In genomic region chr1:51296379-51297357, GRCh38 we compare ENCODE assay signal across 1 cellular context.
TF ChIP-seq lines count a peak whose summit lies in the region.

No MANE protein-coding gene starts in this region.

TF ChIP-seq in HepG2, 621 proteins besides CTCF, POLR2A, EP300 and RAD21 (continued from another document and continues in another):
- TF ChIP-seq KDM4B (CRISPR knock-in tag; IDR thresholded peaks at IDR 0.05) (0 out of 2 replicates have a peak, but pooled peaks have one; percentile 44), MBNL3 (CRISPR knock-in tag; conservative IDR thresholded peaks at IDR 0.05) (no peak), ZFP41 (CRISPR knock-in tag; IDR thresholded peaks at IDR 0.05; ENCODE audit: borderline replicate concordance) (no peak), ZNF746 (CRISPR knock-in tag; IDR thresholded peaks at IDR 0.05) (no peak), ZNF674 (CRISPR knock-in tag; IDR thresholded peaks at IDR 0.05; ENCODE audit: low read depth) (no peak), ZNF558 (CRISPR knock-in tag; IDR thresholded peaks at IDR 0.05; ENCODE audit: borderline replicate concordance) (no peak), RBFOX2 (IDR thresholded peaks at IDR 0.05; ENCODE audit: low read depth, low read length) (no peak), KDM5B (CRISPR knock-in tag; IDR thresholded peaks at IDR 0.05; ENCODE audit: borderline replicate concordance) (no peak; the same call in 1 of the 2 replicates), AHR (CRISPR knock-in tag; IDR thresholded peaks at IDR 0.05) (0 out of 2 replicates have a peak, but pooled peaks have one; percentile 11), ZNF232 (CRISPR knock-in tag; IDR thresholded peaks at IDR 0.05; ENCODE audit: borderline replicate concordance) (no peak), KLF16 (CRISPR knock-in tag; IDR thresholded peaks at IDR 0.05) (peak in 1 of 2 experiments; percentile 68; a peak in 2 of 4 replicates), SETDB1 (CRISPR knock-in tag; IDR thresholded peaks at IDR 0.05; ENCODE audit: borderline replicate concordance) (no peak), SP5 (CRISPR knock-in tag; IDR thresholded peaks at IDR 0.05; ENCODE audit: borderline replicate concordance, low read depth) (0 out of 2 replicates have a peak, but pooled peaks have one; percentile 36), ZSCAN29 (CRISPR knock-in tag; conservative IDR thresholded peaks at IDR 0.05) (no peak), ETV6 (CRISPR knock-in tag; conservative IDR thresholded peaks at IDR 0.05) (0 out of 2 replicates have a peak, but pooled peaks have one; percentile 75), EEA1 (CRISPR knock-in tag; IDR thresholded peaks at IDR 0.05; ENCODE audit: borderline replicate concordance) (no peak), YEATS2 (CRISPR knock-in tag; IDR thresholded peaks at IDR 0.05; ENCODE audit: borderline replicate concordance) (peak; percentile 48; the same call in 1 of the 2 replicates), KAT8 (CRISPR knock-in tag; IDR thresholded peaks at IDR 0.05) (peak; percentile 80), JARID2 (CRISPR knock-in tag; IDR thresholded peaks at IDR 0.05; ENCODE audit: insufficient replicate concordance) (no peak), SMARCC2 (IDR thresholded peaks at IDR 0.05) (no peak), RELA (CRISPR knock-in tag; IDR thresholded peaks at IDR 0.05) (no peak), POGZ (CRISPR knock-in tag; IDR thresholded peaks at IDR 0.05) (peak; percentile 44; the same call in 1 of the 2 replicates), BRD4 (CRISPR knock-in tag; IDR thresholded peaks at IDR 0.05) (no peak), BHLHE40 (IDR thresholded peaks at IDR 0.05; ENCODE audit: low read length) (no peak), FOXJ3 (CRISPR knock-in tag; IDR thresholded peaks at IDR 0.05; ENCODE audit: borderline replicate concordance) (no peak), ZNF546 (CRISPR knock-in tag; conservative IDR thresholded peaks at IDR 0.05) (no peak), ZBTB21 (CRISPR knock-in tag; IDR thresholded peaks at IDR 0.05) (no peak), PREB (CRISPR knock-in tag; IDR thresholded peaks at IDR 0.05) (no peak), KLF12 (CRISPR knock-in tag; IDR thresholded peaks at IDR 0.05; ENCODE audit: borderline replicate concordance) (no peak), RFXAP (CRISPR knock-in tag; IDR thresholded peaks at IDR 0.05; ENCODE audit: borderline replicate concordance) (0 out of 2 replicates have a peak, but pooled peaks have one; percentile 38), PCBP1 (IDR thresholded peaks at IDR 0.05; ENCODE audit: borderline replicate concordance, low read depth, low read length) (0 out of 2 replicates have a peak, but pooled peaks have one; percentile 47), FOXO1 (CRISPR knock-in tag; IDR thresholded peaks at IDR 0.05) (no peak), TBP (CRISPR knock-in tag; IDR thresholded peaks at IDR 0.05) (no peak), LCORL (IDR thresholded peaks at IDR 0.05) (no peak), LCORL (CRISPR knock-in tag; IDR thresholded peaks at IDR 0.05) (peak; percentile 52; the same call in 1 of the 2 replicates), NFYB (CRISPR knock-in tag; IDR thresholded peaks at IDR 0.05) (no peak), HDAC6 (IDR thresholded peaks at IDR 0.05; ENCODE audit: low read depth, low read length) (no peak), TBX3 (IDR thresholded peaks at IDR 0.05; ENCODE audit: borderline replicate concordance) (no peak), ZC3H13 (CRISPR knock-in tag; IDR thresholded peaks at IDR 0.05) (no peak), ZNF180 (CRISPR knock-in tag; IDR thresholded peaks at IDR 0.05; ENCODE audit: borderline replicate concordance, low read depth) (no peak), ZNF275 (CRISPR knock-in tag; IDR thresholded peaks at IDR 0.05; ENCODE audit: borderline replicate concordance) (no peak), ZNF251 (CRISPR knock-in tag; IDR thresholded peaks at IDR 0.05) (no peak), ZNF101 (CRISPR knock-in tag; IDR thresholded peaks at IDR 0.05; ENCODE audit: borderline replicate concordance, low read depth) (no peak), CBX1 (IDR thresholded peaks at IDR 0.05; ENCODE audit: low read depth) (no peak), SP1 (IDR thresholded peaks at IDR 0.05) (no peak), SP1 (CRISPR knock-in tag; IDR thresholded peaks at IDR 0.05) (no peak), ZNF770 (CRISPR knock-in tag; IDR thresholded peaks at IDR 0.05) (peak; percentile 49; the same call in 1 of the 2 replicates)
- TF ChIP-seq, protein P1, sequence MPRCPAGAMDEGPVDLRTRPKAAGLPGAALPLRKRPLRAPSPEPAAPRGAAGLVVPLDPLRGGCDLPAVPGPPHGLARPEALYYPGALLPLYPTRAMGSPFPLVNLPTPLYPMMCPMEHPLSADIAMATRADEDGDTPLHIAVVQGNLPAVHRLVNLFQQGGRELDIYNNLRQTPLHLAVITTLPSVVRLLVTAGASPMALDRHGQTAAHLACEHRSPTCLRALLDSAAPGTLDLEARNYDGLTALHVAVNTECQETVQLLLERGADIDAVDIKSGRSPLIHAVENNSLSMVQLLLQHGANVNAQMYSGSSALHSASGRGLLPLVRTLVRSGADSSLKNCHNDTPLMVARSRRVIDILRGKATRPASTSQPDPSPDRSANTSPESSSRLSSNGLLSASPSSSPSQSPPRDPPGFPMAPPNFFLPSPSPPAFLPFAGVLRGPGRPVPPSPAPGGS (CRISPR knock-in tag; IDR thresholded peaks at IDR 0.05), result peak; percentile 62; the same call in 1 of the 2 replicates
- TF ChIP-seq, protein P2, sequence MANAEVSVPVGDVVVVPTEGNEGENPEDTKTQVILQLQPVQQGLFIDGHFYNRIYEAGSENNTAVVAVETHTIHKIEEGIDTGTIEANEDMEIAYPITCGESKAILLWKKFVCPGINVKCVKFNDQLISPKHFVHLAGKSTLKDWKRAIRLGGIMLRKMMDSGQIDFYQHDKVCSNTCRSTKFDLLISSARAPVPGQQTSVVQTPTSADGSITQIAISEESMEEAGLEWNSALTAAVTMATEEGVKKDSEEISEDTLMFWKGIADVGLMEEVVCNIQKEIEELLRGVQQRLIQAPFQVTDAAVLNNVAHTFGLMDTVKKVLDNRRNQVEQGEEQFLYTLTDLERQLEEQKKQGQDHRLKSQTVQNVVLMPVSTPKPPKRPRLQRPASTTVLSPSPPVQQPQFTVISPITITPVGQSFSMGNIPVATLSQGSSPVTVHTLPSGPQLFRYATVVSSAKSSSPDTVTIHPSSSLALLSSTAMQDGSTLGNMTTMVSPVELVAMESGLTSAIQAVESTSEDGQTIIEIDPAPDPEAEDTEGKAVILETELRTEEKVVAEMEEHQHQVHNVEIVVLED (CRISPR knock-in tag; IDR thresholded peaks at IDR 0.05; ENCODE audit: borderline replicate concordance), result peak; percentile 27; the same call in 1 of the 2 replicates
- TF ChIP-seq, protein P3, sequence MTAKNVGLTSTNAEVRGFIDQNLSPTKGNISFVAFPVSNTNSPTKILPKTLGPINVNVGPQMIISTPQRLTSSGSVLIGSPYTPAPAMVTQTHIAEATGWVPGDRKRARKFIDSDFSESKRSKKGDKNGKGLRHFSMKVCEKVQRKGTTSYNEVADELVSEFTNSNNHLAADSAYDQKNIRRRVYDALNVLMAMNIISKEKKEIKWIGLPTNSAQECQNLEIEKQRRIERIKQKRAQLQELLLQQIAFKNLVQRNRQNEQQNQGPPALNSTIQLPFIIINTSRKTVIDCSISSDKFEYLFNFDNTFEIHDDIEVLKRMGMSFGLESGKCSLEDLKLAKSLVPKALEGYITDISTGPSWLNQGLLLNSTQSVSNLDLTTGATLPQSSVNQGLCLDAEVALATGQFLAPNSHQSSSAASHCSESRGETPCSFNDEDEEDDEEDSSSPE (CRISPR knock-in tag; IDR thresholded peaks at IDR 0.05), result peak; percentile 57; the same call in 1 of the 2 replicates
- TF ChIP-seq, protein P4, sequence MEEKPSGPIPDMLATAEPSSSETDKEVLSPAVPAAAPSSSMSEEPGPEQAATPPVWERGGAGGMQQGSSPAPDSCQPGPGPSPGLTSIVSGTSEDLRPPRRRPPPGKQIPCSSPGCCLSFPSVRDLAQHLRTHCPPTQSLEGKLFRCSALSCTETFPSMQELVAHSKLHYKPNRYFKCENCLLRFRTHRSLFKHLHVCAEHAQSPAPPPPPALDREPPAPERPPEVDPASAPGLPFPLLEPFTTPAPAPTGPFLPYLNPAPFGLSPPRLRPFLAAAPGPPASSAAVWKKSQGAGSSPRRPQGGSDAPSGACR (CRISPR knock-in tag; IDR thresholded peaks at IDR 0.05), result 0 out of 2 replicates have a peak, but pooled peaks have one; percentile 40
- TF ChIP-seq, protein P5, sequence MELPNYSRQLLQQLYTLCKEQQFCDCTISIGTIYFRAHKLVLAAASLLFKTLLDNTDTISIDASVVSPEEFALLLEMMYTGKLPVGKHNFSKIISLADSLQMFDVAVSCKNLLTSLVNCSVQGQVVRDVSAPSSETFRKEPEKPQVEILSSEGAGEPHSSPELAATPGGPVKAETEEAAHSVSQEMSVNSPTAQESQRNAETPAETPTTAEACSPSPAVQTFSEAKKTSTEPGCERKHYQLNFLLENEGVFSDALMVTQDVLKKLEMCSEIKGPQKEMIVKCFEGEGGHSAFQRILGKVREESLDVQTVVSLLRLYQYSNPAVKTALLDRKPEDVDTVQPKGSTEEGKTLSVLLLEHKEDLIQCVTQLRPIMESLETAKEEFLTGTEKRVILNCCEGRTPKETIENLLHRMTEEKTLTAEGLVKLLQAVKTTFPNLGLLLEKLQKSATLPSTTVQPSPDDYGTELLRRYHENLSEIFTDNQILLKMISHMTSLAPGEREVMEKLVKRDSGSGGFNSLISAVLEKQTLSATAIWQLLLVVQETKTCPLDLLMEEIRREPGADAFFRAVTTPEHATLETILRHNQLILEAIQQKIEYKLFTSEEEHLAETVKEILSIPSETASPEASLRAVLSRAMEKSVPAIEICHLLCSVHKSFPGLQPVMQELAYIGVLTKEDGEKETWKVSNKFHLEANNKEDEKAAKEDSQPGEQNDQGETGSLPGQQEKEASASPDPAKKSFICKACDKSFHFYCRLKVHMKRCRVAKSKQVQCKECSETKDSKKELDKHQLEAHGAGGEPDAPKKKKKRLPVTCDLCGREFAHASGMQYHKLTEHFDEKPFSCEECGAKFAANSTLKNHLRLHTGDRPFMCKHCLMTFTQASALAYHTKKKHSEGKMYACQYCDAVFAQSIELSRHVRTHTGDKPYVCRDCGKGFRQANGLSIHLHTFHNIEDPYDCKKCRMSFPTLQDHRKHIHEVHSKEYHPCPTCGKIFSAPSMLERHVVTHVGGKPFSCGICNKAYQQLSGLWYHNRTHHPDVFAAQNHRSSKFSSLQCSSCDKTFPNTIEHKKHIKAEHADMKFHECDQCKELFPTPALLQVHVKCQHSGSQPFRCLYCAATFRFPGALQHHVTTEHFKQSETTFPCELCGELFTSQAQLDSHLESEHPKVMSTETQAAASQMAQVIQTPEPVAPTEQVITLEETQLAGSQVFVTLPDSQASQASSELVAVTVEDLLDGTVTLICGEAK (IDR thresholded peaks at IDR 0.05), result no peak
- TF ChIP-seq, protein P5 (CRISPR knock-in tag; IDR thresholded peaks at IDR 0.05), result no peak
